In genomic region chr11:70727899-70728620, GRCh38 we compare ENCODE assay signal across 15 cellular contexts.
DNase-seq lines count a peak whose midpoint lies in the region; ATAC-seq and TF ChIP-seq lines count a peak whose summit lies in the region.
"Had no signal": no experiment of that assay in that cellular context is flagged by ENCODE, and none has a peak within 500 bp of the region (broad histone marks: within the 10 kb centered on the region; RNA-seq: fewer than 3 reads in every experiment).

No MANE protein-coding gene starts in this region.

- ATAC-seq in GM19395 (IDR thresholded peaks at IDR 0.05; ENCODE audit: unreplicated experiment) (no peak), HG02970 (IDR thresholded peaks at IDR 0.05; ENCODE audit: low FRiP score, unreplicated experiment) (no peak)
- ATAC-seq: activated CD4-positive, alpha-beta T cell treated with anti-CD3 and anti-CD28 coated beads for 36 hours; right lobe of liver; stimulated activated effector memory CD8-positive, alpha-beta T cell treated with anti-CD3 and anti-CD28 coated beads, Interleukin-12 subunit alpha, Interleukin-12 subunit beta, amount 100 ng/mL, for 72 hours had no signal

- H3K4me3 ChIP-seq in epithelial cell of esophagus (ENCODE audit: low read length): no peak overlapping the region
- H3K4me3 ChIP-seq: right lobe of liver had no signal

- TF ChIP-seq CTCF in epithelial cell of esophagus (IDR thresholded peaks at IDR 0.05; ENCODE audit: insufficient read depth, low read depth, low read length, missing control alignments): no peak

- DNase-seq in DMS153 treated with DMSO at 0.1 percent for 48 hours (lab: John Stamatoyannopoulos, UW; ENCODE audit: unreplicated experiment) (peak; percentile 31), NCI-H1417 treated with DMSO at 0.1 percent for 48 hours (lab: John Stamatoyannopoulos, UW) (peak; percentile 57), NCI-H510A (lab: John Stamatoyannopoulos, UW) (peak; percentile 31), epithelial cell of esophagus (ENCODE audit: low read depth) (peak; percentile 4), germinal center (ENCODE audit: low spot score) (no peak)
- DNase-seq in stimulated activated CD4-positive, alpha-beta T cell treated with anti-CD3 and anti-CD28 coated beads, Interleukin-12 subunit alpha, Interleukin-12 subunit beta, amount 100 ng/mL, for 4 hours: no peak
- DNase-seq: activated CD4-positive, alpha-beta T cell treated with anti-CD3 and anti-CD28 coated beads for 36 hours; activated naive CD8-positive, alpha-beta T cell treated with anti-CD3 and anti-CD28 coated beads, Interleukin-2, amount 10 ng/mL, durations not matched to agents 7 days and 5 days; brain microvascular endothelial cell; CD4-positive, alpha-beta memory T cell; cortex of kidney had no signal

Comparison
In these comparisons a context has a peak if more than half of its experiments do, and no peak if none do; other contexts are left out.
1. DNase-seq: peak in DMS153 treated with DMSO at 0.1 percent for 48 hours (single experiment), NCI-H1417 treated with DMSO at 0.1 percent for 48 hours (single experiment), NCI-H510A (single experiment) and epithelial cell of esophagus (single experiment); none in germinal center (single experiment) and stimulated activated CD4-positive, alpha-beta T cell treated with anti-CD3 and anti-CD28 coated beads, Interleukin-12 subunit alpha, Interleukin-12 subunit beta, amount 100 ng/mL, for 4 hours (single experiment).